ENCODE assay signal across 8 cellular contexts in the genomic region with DNA sequence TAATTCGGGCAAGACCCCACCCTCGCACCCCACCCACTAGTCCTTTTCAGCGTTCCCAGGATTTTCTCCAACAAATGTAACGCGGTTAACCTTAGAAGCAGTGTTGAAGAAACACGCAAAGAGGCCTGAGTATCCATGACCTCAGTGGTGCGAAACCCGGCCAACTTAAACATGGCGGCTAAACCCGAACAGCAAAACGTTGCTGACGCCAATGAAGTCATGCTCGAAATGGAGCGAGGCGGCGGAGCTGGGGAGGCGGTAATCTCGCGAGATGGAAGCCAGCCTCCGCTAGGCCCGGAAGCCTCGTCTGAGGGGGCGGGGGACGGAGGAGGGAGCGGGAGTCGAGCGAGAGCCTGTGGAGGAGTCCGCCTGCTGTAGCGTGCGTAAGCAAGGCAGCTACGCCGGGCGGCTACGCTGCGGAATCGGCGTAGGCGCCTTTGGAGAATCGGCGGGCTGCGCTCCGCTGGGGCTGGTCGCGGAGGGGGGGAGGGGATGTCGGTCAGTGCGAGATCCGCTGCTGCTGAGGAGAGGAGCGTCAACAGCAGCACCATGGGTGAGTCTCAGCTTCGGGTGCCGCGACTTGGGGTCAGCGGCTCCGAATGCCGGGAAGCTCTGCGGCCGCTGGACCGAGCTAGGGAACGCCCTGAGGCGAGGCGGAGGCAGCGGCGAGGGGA. TPM values are rescaled to one million over a fixed set of nuclear protein-coding genes. Genes with fewer than 3 reads are reported as not detected.
A peak's percentile ranks its signal among the peaks of the same experiment; 100 is the strongest.
DNase-seq lines count a peak whose midpoint lies in the region; ATAC-seq lines count a peak whose summit lies in the region.

A gene (plus strand): TSS at position 340 of the 674 bp plus-strand sequence. CDS start 153 bp downstream, at position 493.

- H3K9me3 Mint-ChIP-seq in IgD-negative memory B cell, result no peaks in the 10 kb centered on the region

- H3K36me3 Mint-ChIP-seq in IgD-negative memory B cell, result peaks cover 4% of the 10 kb centered on the region

- DNase-seq in DMS 273 treated with DMSO at 0.1 percent for 48 hours (lab: John Stamatoyannopoulos, UW) (peak; percentile 98), OCI-M2 (lab: John Stamatoyannopoulos, UW; ENCODE audit: unreplicated experiment) (peak; percentile 81), activated T-cell treated with anti-CD3 and anti-CD28 coated beads for 4 hours (peak; percentile 97), epidermal melanocyte (ENCODE audit: insufficient read length, low spot score) (peak; percentile 90)
- DNase-seq in stimulated activated CD8-positive, alpha-beta memory T cell treated with anti-CD3 and anti-CD28 coated beads, Interleukin-4, amount 100 ng/mL, for 1 hour (ENCODE audit: low read depth in 2 of 2, low spot score in 1 of 2), result peak; percentile 92 to 97

- peaks cover 28% of the 10 kb centered on the region for H3K4me1 ChIP-seq in mononuclear cell (ENCODE audit: insufficient read depth, low read length)

- H3K4me1 Mint-ChIP-seq in IgD-negative memory B cell, result peaks cover 40 to 50% (median 41%) of the 10 kb centered on the region in 3 donors

- H3K4me3 Mint-ChIP-seq in IgD-negative memory B cell, result peak within 1 kb of the TSS; percentile 94 to 99 (median 98)

- H3K27me3 ChIP-seq in mononuclear cell (ENCODE audit: insufficient read depth, low read length), result no peaks in the 10 kb centered on the region

- ATAC-seq in GM21529 (IDR thresholded peaks at IDR 0.05; ENCODE audit: unreplicated experiment), result peak; percentile 84

- H3K9me3 ChIP-seq in mononuclear cell (ENCODE audit: low read depth, low read length), result no peaks in the 10 kb centered on the region

- H3K27ac Mint-ChIP-seq in IgD-negative memory B cell, result peak within 1 kb of the TSS; percentile 100

- H3K27me3 Mint-ChIP-seq in IgD-negative memory B cell, result no peaks in the 10 kb centered on the region

- H3K4me3 ChIP-seq in mononuclear cell (ENCODE audit: low read length), result peak within 1 kb of the TSS; percentile 82

RNA-seq across cellular contexts. Expression of the gene that starts here (rescaled TPM):
- 570 TPM for polyA plus RNA-seq in IgD-negative memory B cell
- total RNA-seq in mononuclear cell, result 306 TPM

Comparison
In these comparisons a context has a peak if more than half of its experiments do, and no peak if none do; other contexts are left out.
1. Peak in every context shown above with its lines: DNase-seq, ATAC-seq and H3K4me3 ChIP-seq.